ENCODE assay signal across 23 cellular contexts in genomic region chr5:103941554-103941953, GRCh38.
"Had no signal": no experiment of that assay in that cellular context is flagged by ENCODE, and none has a peak within 500 bp of the region (broad histone marks: within the 10 kb centered on the region; RNA-seq: fewer than 3 reads in every experiment).

No MANE protein-coding gene starts in this region.

- DNase-seq: IMR-90, Kasumi-1, KG1, MM.1S, NCI-H1092 treated with DMSO at 0.1 percent for 48 hours, NCI-H1436, NCI-H187, NCI-H2029, NCI-H2081 treated with DMSO at 0.1 percent for 48 hours, NCI-H2171 treated with DMSO at 0.1 percent for 48 hours, NCI-H2227 treated with DMSO at 0.1 percent for 48 hours, NCI-H510A, NCI-H524 treated with DMSO at 0.1 percent for 48 hours, NCI-H69, NCI-H774, PC-3, SHP77, SK-N-SH, SW 1271, T-cell had no signal

- ATAC-seq: HepG2, Panc1, PC-3, T-cell had no signal

- H3K9ac ChIP-seq: SK-N-SH had no signal

- H3K9me2 ChIP-seq: SK-N-SH had no signal

- H3K4me2 ChIP-seq: SK-N-SH had no signal

- H3K27ac ChIP-seq: RWPE1 had no signal

- H3K9me3 ChIP-seq: SK-N-SH had no signal
